Comparison of ENCODE assay signal across 10 cellular contexts in genomic region chr6:31196251-31197022, GRCh38. TPM values are rescaled to one million over a fixed set of nuclear protein-coding genes. Genes with fewer than 3 reads are reported as not detected.
DNase-seq lines count a peak whose midpoint lies in the region; ATAC-seq, FAIRE-seq and TF ChIP-seq lines count a peak whose summit lies in the region.
"Not testable (repeated sequence)": the region's sequence is repeated elsewhere in the genome, so short reads cannot be mapped to it uniquely, and the experiment has no call there.
"Had no signal": no experiment of that assay in that cellular context is flagged by ENCODE, and none has a peak within 500 bp of the region (broad histone marks: within the 10 kb centered on the region; RNA-seq: fewer than 3 reads in every experiment).

No MANE protein-coding gene starts in this region.

- H3K27ac ChIP-seq in C4-2B, result peak overlapping the region; percentile 82
- H3K27ac ChIP-seq in HUES6 (ENCODE audit: low read depth, low read length), result not testable (repeated sequence)
- peak overlapping the region; percentile 91; the same call in 1 of the 2 replicates for H3K27ac ChIP-seq in SU-DHL-6 (ENCODE audit: low read depth, low read length)
- peak overlapping the region; percentile 94 for H3K27ac ChIP-seq in HepG2 (ENCODE audit: extremely low read length, insufficient read depth, low read length)
- H3K27ac ChIP-seq in pancreas, result peak overlapping the region in 3 of 4 donors; percentile 76 to 98 (median 97)
- peak overlapping the region; percentile 94 for H3K27ac ChIP-seq in subcutaneous abdominal adipose tissue (ENCODE audit: low read depth, low read length)

- H3K79me2 ChIP-seq in SU-DHL-6 (ENCODE audit: insufficient read depth, low read length) (peaks cover 46% of the 10 kb centered on the region), HepG2 (ENCODE audit: insufficient read depth, low read length) (peaks cover 13% of the 10 kb centered on the region)

- not testable (repeated sequence) for TF ChIP-seq EP300 in HepG2 (IDR thresholded peaks at IDR 0.05; ENCODE audit: low read depth in 2 of 2, low read length in 2 of 2)
- TF ChIP-seq EP300 in HepG2 (CRISPR knock-in tag; IDR thresholded peaks at IDR 0.05; ENCODE audit: borderline replicate concordance), result 0 out of 2 replicates have a peak, but pooled peaks have one; percentile 17

- not testable (repeated sequence) for BruUV-seq in HepG2 (replicated peaks; lab: Mats Ljungman, UMichigan)

- H2AFZ ChIP-seq in SU-DHL-6 (ENCODE audit: low read depth, low read length, severe bottlenecking); HepG2 (ENCODE audit: low read length): not testable (repeated sequence)

- H3K9me2 ChIP-seq in SU-DHL-6 (replicated peaks; ENCODE audit: insufficient read depth, low read length), result not testable (repeated sequence)

- H3K9ac ChIP-seq in HUES6 (ENCODE audit: low read length), result not testable (repeated sequence)
- H3K9ac ChIP-seq in SU-DHL-6 (ENCODE audit: low read length) (peak overlapping the region; percentile 87; the same call in 1 of the 2 replicates), HepG2 (ENCODE audit: insufficient read depth, low read depth, low read length) (peak overlapping the region; percentile 85; the same call in 1 of the 2 replicates), subcutaneous abdominal adipose tissue (ENCODE audit: low read length in 5 of 5) (peak overlapping the region in 1 of 5 donors; percentile 85)

- H3K9me3 Mint-ChIP-seq in activated naive CD4-positive, alpha-beta T cell treated with anti-CD3 and anti-CD28 coated beads, Interleukin-2, amount 50 U/mL, for 72 hours; effector memory CD8-positive, alpha-beta T cell: not testable (repeated sequence)

- H3K36me3 ChIP-seq in HUES6 (ENCODE audit: control insufficient read depth, insufficient read depth, low read length); SU-DHL-6 (ENCODE audit: low read length); HepG2 (replicated peaks in 1 of 2; ENCODE audit: control insufficient read depth in 1 of 2, insufficient read depth in 2 of 2, low read length in 2 of 2); pancreas; subcutaneous abdominal adipose tissue (ENCODE audit: control insufficient read depth in 5 of 5, insufficient read depth in 5 of 5, low read length in 5 of 5): not testable (repeated sequence)

- TF ChIP-seq RAD21 in HepG2 (CRISPR knock-in tag; IDR thresholded peaks at IDR 0.05), result not testable (repeated sequence)

- POLR2A ChIA-PET in HepG2 (lab: Yijun Ruan, JAX), result interaction anchor here (1.3 to 2.7 kb wide), 4 partner anchors 12 to 170 kb away, joined by 3 to 20 read pairs (median 10); no protein-coding TSS in a partner anchor

- WGBS in HepG2 (ENCODE audit: low lambda C conversion rate), result 82% methylated on average over 25 of the region's 25 CpGs
- 68 to 77% methylated on average over 25 of the region's 25 CpGs for WGBS in pancreas, 2 donors

- not testable (repeated sequence) for FAIRE-seq in HepG2 (lab: Jason Lieb, UNC); pancreas (lab: Jason Lieb, UNC)

- peak overlapping the region; percentile 76 to 85 for H3K4me3 Mint-ChIP-seq in effector memory CD8-positive, alpha-beta T cell

- H3K27ac Mint-ChIP-seq in activated naive CD4-positive, alpha-beta T cell treated with anti-CD3 and anti-CD28 coated beads, Interleukin-2, amount 50 U/mL, for 72 hours, result peak overlapping the region; percentile 90 to 91
- peak overlapping the region; percentile 97 to 100 for H3K27ac Mint-ChIP-seq in effector memory CD8-positive, alpha-beta T cell

- not testable (repeated sequence) for H3K9me3 ChIP-seq in HUES6 (ENCODE audit: control insufficient read depth, insufficient read depth, low read depth, low read length); SU-DHL-6 (ENCODE audit: insufficient read depth, low read length); HepG2 (ENCODE audit: low read length); pancreas
- H3K9me3 ChIP-seq in subcutaneous abdominal adipose tissue (ENCODE audit: control insufficient read depth in 5 of 5, low read length in 5 of 5), result peaks cover 0 to 11% (median 2%) of the 10 kb centered on the region in 5 donors

- DNase-seq in activated naive CD4-positive, alpha-beta T cell treated with anti-CD3 and anti-CD28 coated beads, Interleukin-2, amount 50 U/mL, for 72 hours (ENCODE audit: low spot score in 2 of 2); effector memory CD8-positive, alpha-beta T cell; HepG2 (ENCODE audit: low spot score); pancreas: not testable (repeated sequence)

- not testable (repeated sequence) for ATAC-seq in activated naive CD4-positive, alpha-beta T cell treated with anti-CD3 and anti-CD28 coated beads, Interleukin-2, amount 50 U/mL, for 72 hours; effector memory CD8-positive, alpha-beta T cell (replicated peaks); HepG2; pancreas

- CTCF ChIA-PET in HepG2 (lab: Yijun Ruan, JAX; ENCODE audit: low intra/inter-chr PET ratio, low total read pairs), result interaction anchor here (3.2 kb wide), 1 partner anchor 171 kb away, joined by 67 read pairs; no protein-coding TSS in a partner anchor

- H3F3A ChIP-seq in SU-DHL-6 (ENCODE audit: insufficient read depth), result peaks cover 23% of the 10 kb centered on the region

- peaks cover 4 to 46% of the 10 kb centered on the region in 2 donors for H3K36me3 Mint-ChIP-seq in activated naive CD4-positive, alpha-beta T cell treated with anti-CD3 and anti-CD28 coated beads, Interleukin-2, amount 50 U/mL, for 72 hours
- peaks cover 31% of the 10 kb centered on the region for H3K36me3 Mint-ChIP-seq in effector memory CD8-positive, alpha-beta T cell (ENCODE audit: insufficient read depth)

- not testable (repeated sequence) for H3K27me3 Mint-ChIP-seq in effector memory CD8-positive, alpha-beta T cell

- H3K4me2 ChIP-seq in SU-DHL-6 (ENCODE audit: low read depth, low read length, poor library complexity, severe bottlenecking) (peak overlapping the region; percentile 68), HepG2 (ENCODE audit: low read depth, low read length) (peak overlapping the region; percentile 87)

- intact Hi-C loops in HepG2 (cut with micrococcal nuclease; ENCODE audit: unreplicated experiment) (loop anchor here (1.0 to 2.0 kb wide), 2 partner anchors 76 to 171 kb away; partner anchors contain the start of gene HLA-C), pancreas (cut with DNase I) (loop anchor here in 2 of 3 donors (5.0 to 10.0 kb wide), 2 partner anchors 168 to 171 kb away; no protein-coding TSS in a partner anchor)

- not testable (repeated sequence) for H3K4me1 ChIP-seq in HUES6 (ENCODE audit: control insufficient read depth, insufficient read depth, low read length); pancreas
- H3K4me1 ChIP-seq in HepG2 (ENCODE audit: insufficient read depth, low read length) (peaks cover 39% of the 10 kb centered on the region), subcutaneous abdominal adipose tissue (ENCODE audit: control insufficient read depth in 5 of 5, insufficient read depth in 5 of 5, low read length in 5 of 5) (peaks cover 0 to 20% (median 10%) of the 10 kb centered on the region in 5 donors)

- not testable (repeated sequence) for H3K27me3 ChIP-seq in HUES6 (ENCODE audit: control insufficient read depth, insufficient read depth, low read length); SU-DHL-6 (ENCODE audit: low read length); HepG2 (ENCODE audit: control insufficient read depth in 1 of 2, insufficient read depth in 2 of 2, low read length in 2 of 2); pancreas; subcutaneous abdominal adipose tissue (ENCODE audit: control insufficient read depth in 5 of 5, insufficient read depth in 4 of 5, low read length in 5 of 5)

- H3K4me3 ChIP-seq in HUES6 (ENCODE audit: low read depth, low read length), result peak overlapping the region; percentile 62
- H3K4me3 ChIP-seq in SU-DHL-6 (ENCODE audit: insufficient read depth, low read length, poor library complexity, severe bottlenecking), result peak overlapping the region; percentile 41
- peak overlapping the region in 2 of 3 experiments; percentile 95 to 96; a peak in 4 of 6 replicates for H3K4me3 ChIP-seq in HepG2 (replicated peaks in 1 of 3; ENCODE audit: insufficient read depth in 1 of 3, low read depth in 2 of 3, low read length in 3 of 3)
- peak overlapping the region in 2 of 4 donors; percentile 50 to 59 for H3K4me3 ChIP-seq in pancreas
- H3K4me3 ChIP-seq in subcutaneous abdominal adipose tissue (ENCODE audit: low read depth in 1 of 5, low read length in 5 of 5), result peak overlapping the region in 4 of 5 donors; percentile 67 to 86 (median 80)

- H3K4me1 Mint-ChIP-seq in effector memory CD8-positive, alpha-beta T cell (ENCODE audit: low read depth in 2 of 2), result peaks cover 36 to 42% of the 10 kb centered on the region in 2 donors

- TF ChIP-seq CTCF in C4-2B (conservative IDR thresholded peaks at IDR 0.05); SU-DHL-6 (IDR thresholded peaks at IDR 0.05; ENCODE audit: insufficient read depth, low read length, poor library complexity, severe bottlenecking); HepG2 (CRISPR knock-in tag; IDR thresholded peaks at IDR 0.05); pancreas (IDR thresholded peaks at IDR 0.05): not testable (repeated sequence)

- in situ Hi-C loops in HepG2 (cut with HindIII; ENCODE audit: extremely low pct_ligation_motif_present, low pct_unique_long_range_greater_than_20kb), result not testable (repeated sequence)

- TF ChIP-seq POLR2A in HepG2 (IDR thresholded peaks at IDR 0.05; ENCODE audit: insufficient read depth in 1 of 2, low read depth in 2 of 2, low read length in 2 of 2), result peak; percentile 42 to 55; a peak in 3 of 4 replicates

- H4K20me1 ChIP-seq in SU-DHL-6 (ENCODE audit: low read depth, low read length); HepG2 (ENCODE audit: insufficient read depth, low read length): not testable (repeated sequence)

RNA-seq across cellular contexts. Expression of gene POU5F1, which starts 26.0 kb away (rescaled TPM):
- under 1 TPM in 1 of 2 donors, not detected in 1; 0.59 TPM for total RNA-seq in activated naive CD4-positive, alpha-beta T cell treated with anti-CD3 and anti-CD28 coated beads, Interleukin-2, amount 50 U/mL, for 72 hours
- 1.2 and 2.5 TPM in 2 replicates for total RNA-seq in HepG2 (2016; rRNA removed; fragmentation: Illumina TruSeq; extraction: Trizol)
- 0.30 and 0.44 TPM in 2 replicates for total RNA-seq in HepG2 (2016; cell fraction: cytosol; rRNA removed; fragmentation: Illumina TruSeq; extraction: Trizol; ENCODE audit: low read depth)
- 1.5 and 3.2 TPM in 2 replicates for total RNA-seq in HepG2 (2016; cell fraction: insoluble cytoplasmic fraction; rRNA removed; fragmentation: Illumina TruSeq; extraction: Trizol)
- 0.71 and 0.79 TPM in 2 replicates for total RNA-seq in HepG2 (2016; cell fraction: membrane; rRNA removed; fragmentation: Illumina TruSeq; extraction: Trizol)
- total RNA-seq in HepG2 (2016; cell fraction: nucleus; rRNA removed; fragmentation: Illumina TruSeq; extraction: Trizol), result 3.5 and 8.6 TPM in 2 replicates
- polyA plus RNA-seq in HepG2 (2011; rRNA removed), result 6.8 and 7.2 TPM in 2 replicates
- 1.7 and 3.2 TPM in 2 replicates for polyA plus RNA-seq in HepG2 (2011; cell fraction: cytosol; rRNA removed)
- 43.4 and 68.5 TPM in 2 replicates for polyA plus RNA-seq in HepG2 (2011; cell fraction: nucleus; rRNA removed)
- 6.2 and 8.3 TPM in 2 replicates for polyA plus RNA-seq in HepG2 (2012)
- polyA plus RNA-seq in HepG2 (2016; cell fraction: cytosol; fragmentation: Illumina TruSeq; extraction: Trizol; ENCODE audit: low read depth), result 0.62 and 0.85 TPM in 2 replicates
- polyA plus RNA-seq in HepG2 (2016; cell fraction: insoluble cytoplasmic fraction; fragmentation: Illumina TruSeq; extraction: Trizol; ENCODE audit: low read depth), result 1.5 and 2.4 TPM in 2 replicates
- 0.73 and 1.5 TPM in 2 replicates for polyA plus RNA-seq in HepG2 (2016; cell fraction: membrane; fragmentation: Illumina TruSeq; extraction: Trizol; ENCODE audit: low read depth)
- 14.3 and 19.5 TPM in 2 replicates for polyA plus RNA-seq in HepG2 (2016; cell fraction: nucleus; fragmentation: Illumina TruSeq; extraction: Trizol; ENCODE audit: insufficient read depth, low read depth)
- 0.42 and 3.8 TPM in 2 replicates for polyA minus RNA-seq in HepG2 (2011; rRNA and poly(A)+ RNA removed; ENCODE audit: low replicate concordance)
- polyA minus RNA-seq in HepG2 (2011; cell fraction: cytosol; rRNA and poly(A)+ RNA removed), result 0.53 TPM in 1 of 2 replicates, not detected in the other
- polyA minus RNA-seq in HepG2 (2011; cell fraction: nucleus; rRNA and poly(A)+ RNA removed), result 11.1 and 13.0 TPM in 2 replicates
- 10 to 100 TPM in 1 of 6 donors, 1 to 10 TPM in 5; 1.1 to 23.6 (median 3.2) TPM for total RNA-seq in pancreas
- 10 to 100 TPM in 1 of 2 donors, 1 to 10 TPM in 1; 8.6 to 32.1 TPM for polyA plus RNA-seq in pancreas

RNA-seq across cellular contexts. Expression of gene TCF19, which starts 38.0 kb away (rescaled TPM):
- 100 to 1,000 TPM in 1 of 2 donors, 10 to 100 TPM in 1; 93.3 to 100 TPM for total RNA-seq in activated naive CD4-positive, alpha-beta T cell treated with anti-CD3 and anti-CD28 coated beads, Interleukin-2, amount 50 U/mL, for 72 hours
- total RNA-seq in HepG2 (2016; rRNA removed; fragmentation: Illumina TruSeq; extraction: Trizol) (20.5 and 22.2 TPM in 2 replicates), pancreas (1 to 10 TPM in 5 of 6 donors, under 1 TPM in 1; 0.83 to 2.4 (median 1.8) TPM)
- total RNA-seq in HepG2 (2016; cell fraction: cytosol; rRNA removed; fragmentation: Illumina TruSeq; extraction: Trizol; ENCODE audit: low read depth), result 8.5 and 9.7 TPM in 2 replicates
- total RNA-seq in HepG2 (2016; cell fraction: insoluble cytoplasmic fraction; rRNA removed; fragmentation: Illumina TruSeq; extraction: Trizol), result 17.5 and 22.8 TPM in 2 replicates
- total RNA-seq in HepG2 (2016; cell fraction: membrane; rRNA removed; fragmentation: Illumina TruSeq; extraction: Trizol), result 25.7 and 29.6 TPM in 2 replicates
- total RNA-seq in HepG2 (2016; cell fraction: nucleus; rRNA removed; fragmentation: Illumina TruSeq; extraction: Trizol), result 13.6 and 14.7 TPM in 2 replicates
- polyA plus RNA-seq in HepG2 (2011; rRNA removed) (4.2 and 4.9 TPM in 2 replicates), pancreas (1 to 10 TPM; 1.9 to 3.4 TPM)
- polyA plus RNA-seq in HepG2 (2011; cell fraction: cytosol; rRNA removed), result 3.5 and 5.9 TPM in 2 replicates
- polyA plus RNA-seq in HepG2 (2011; cell fraction: nucleus; rRNA removed), result 10.1 and 12.2 TPM in 2 replicates
- polyA plus RNA-seq in HepG2 (2012), result 2.8 and 4.9 TPM in 2 replicates
- polyA plus RNA-seq in HepG2 (2016; cell fraction: cytosol; fragmentation: Illumina TruSeq; extraction: Trizol; ENCODE audit: low read depth), result 7.5 and 9.1 TPM in 2 replicates
- 15.0 and 17.9 TPM in 2 replicates for polyA plus RNA-seq in HepG2 (2016; cell fraction: insoluble cytoplasmic fraction; fragmentation: Illumina TruSeq; extraction: Trizol; ENCODE audit: low read depth)
- 19.5 and 20.5 TPM in 2 replicates for polyA plus RNA-seq in HepG2 (2016; cell fraction: membrane; fragmentation: Illumina TruSeq; extraction: Trizol; ENCODE audit: low read depth)
- polyA plus RNA-seq in HepG2 (2016; cell fraction: nucleus; fragmentation: Illumina TruSeq; extraction: Trizol; ENCODE audit: insufficient read depth, low read depth), result 26.3 and 27.2 TPM in 2 replicates
- polyA minus RNA-seq in HepG2 (2011; rRNA and poly(A)+ RNA removed; ENCODE audit: low replicate concordance), result 7.4 and 26.1 TPM in 2 replicates
- 2.7 and 3.3 TPM in 2 replicates for polyA minus RNA-seq in HepG2 (2011; cell fraction: cytosol; rRNA and poly(A)+ RNA removed)
- 2.6 and 3.5 TPM in 2 replicates for polyA minus RNA-seq in HepG2 (2011; cell fraction: nucleus; rRNA and poly(A)+ RNA removed)

RNA-seq across cellular contexts. Expression of gene CCHCR1, which starts 38.8 kb away (rescaled TPM):
- total RNA-seq in activated naive CD4-positive, alpha-beta T cell treated with anti-CD3 and anti-CD28 coated beads, Interleukin-2, amount 50 U/mL, for 72 hours, result 10 to 100 TPM; 73.5 to 86.2 TPM
- 20.2 and 28.2 TPM in 2 replicates for total RNA-seq in HepG2 (2016; rRNA removed; fragmentation: Illumina TruSeq; extraction: Trizol)
- total RNA-seq in HepG2 (2016; cell fraction: cytosol; rRNA removed; fragmentation: Illumina TruSeq; extraction: Trizol; ENCODE audit: low read depth), result 5.6 and 7.6 TPM in 2 replicates
- 19.0 and 29.4 TPM in 2 replicates for total RNA-seq in HepG2 (2016; cell fraction: insoluble cytoplasmic fraction; rRNA removed; fragmentation: Illumina TruSeq; extraction: Trizol)
- 10.6 and 11.4 TPM in 2 replicates for total RNA-seq in HepG2 (2016; cell fraction: membrane; rRNA removed; fragmentation: Illumina TruSeq; extraction: Trizol)
- 20.5 and 26.7 TPM in 2 replicates for total RNA-seq in HepG2 (2016; cell fraction: nucleus; rRNA removed; fragmentation: Illumina TruSeq; extraction: Trizol)
- polyA plus RNA-seq in HepG2 (2011; rRNA removed), result 14.6 and 17.2 TPM in 2 replicates
- polyA plus RNA-seq in HepG2 (2011; cell fraction: cytosol; rRNA removed), result 8.4 and 14.3 TPM in 2 replicates
- polyA plus RNA-seq in HepG2 (2011; cell fraction: nucleus; rRNA removed), result 49.5 and 64.7 TPM in 2 replicates
- 12.0 and 18.0 TPM in 2 replicates for polyA plus RNA-seq in HepG2 (2012)
- 2.7 and 2.8 TPM in 2 replicates for polyA plus RNA-seq in HepG2 (2016; cell fraction: cytosol; fragmentation: Illumina TruSeq; extraction: Trizol; ENCODE audit: low read depth)
- polyA plus RNA-seq in HepG2 (2016; cell fraction: insoluble cytoplasmic fraction; fragmentation: Illumina TruSeq; extraction: Trizol; ENCODE audit: low read depth), result 16.4 and 20.5 TPM in 2 replicates
- 7.8 and 8.1 TPM in 2 replicates for polyA plus RNA-seq in HepG2 (2016; cell fraction: membrane; fragmentation: Illumina TruSeq; extraction: Trizol; ENCODE audit: low read depth)
- polyA plus RNA-seq in HepG2 (2016; cell fraction: nucleus; fragmentation: Illumina TruSeq; extraction: Trizol; ENCODE audit: insufficient read depth, low read depth), result 72.2 and 76.1 TPM in 2 replicates
- 12.4 and 20.4 TPM in 2 replicates for polyA minus RNA-seq in HepG2 (2011; rRNA and poly(A)+ RNA removed; ENCODE audit: low replicate concordance)
- 3.7 and 6.5 TPM in 2 replicates for polyA minus RNA-seq in HepG2 (2011; cell fraction: cytosol; rRNA and poly(A)+ RNA removed)
- polyA minus RNA-seq in HepG2 (2011; cell fraction: nucleus; rRNA and poly(A)+ RNA removed), result 19.4 and 23.5 TPM in 2 replicates
- 10 to 100 TPM in 5 of 6 donors, 1 to 10 TPM in 1; 6.7 to 19.3 (median 11.3) TPM for total RNA-seq in pancreas
- 10 to 100 TPM; 22.3 to 27.0 TPM for polyA plus RNA-seq in pancreas

RNA-seq across cellular contexts. Expression of gene PSORS1C2, which starts 57.6 kb away (rescaled TPM):
- total RNA-seq in activated naive CD4-positive, alpha-beta T cell treated with anti-CD3 and anti-CD28 coated beads, Interleukin-2, amount 50 U/mL, for 72 hours, result not detected
- total RNA-seq in HepG2 (2016; rRNA removed; fragmentation: Illumina TruSeq; extraction: Trizol) (not detected in 2 replicates), pancreas (not detected)
- not detected in 2 replicates for total RNA-seq in HepG2 (2016; cell fraction: cytosol; rRNA removed; fragmentation: Illumina TruSeq; extraction: Trizol; ENCODE audit: low read depth)
- total RNA-seq in HepG2 (2016; cell fraction: insoluble cytoplasmic fraction; rRNA removed; fragmentation: Illumina TruSeq; extraction: Trizol), result not detected in 2 replicates
- total RNA-seq in HepG2 (2016; cell fraction: membrane; rRNA removed; fragmentation: Illumina TruSeq; extraction: Trizol), result not detected in 2 replicates
- total RNA-seq in HepG2 (2016; cell fraction: nucleus; rRNA removed; fragmentation: Illumina TruSeq; extraction: Trizol), result not detected in 2 replicates
- polyA plus RNA-seq in HepG2 (2011; rRNA removed) (not detected in 2 replicates), pancreas (not detected)
- not detected in 2 replicates for polyA plus RNA-seq in HepG2 (2011; cell fraction: cytosol; rRNA removed)
- not detected in 2 replicates for polyA plus RNA-seq in HepG2 (2011; cell fraction: nucleus; rRNA removed)
- polyA plus RNA-seq in HepG2 (2012), result not detected in 2 replicates
- polyA plus RNA-seq in HepG2 (2016; cell fraction: cytosol; fragmentation: Illumina TruSeq; extraction: Trizol; ENCODE audit: low read depth), result not detected in 2 replicates
- polyA plus RNA-seq in HepG2 (2016; cell fraction: insoluble cytoplasmic fraction; fragmentation: Illumina TruSeq; extraction: Trizol; ENCODE audit: low read depth), result not detected in 2 replicates
- polyA plus RNA-seq in HepG2 (2016; cell fraction: membrane; fragmentation: Illumina TruSeq; extraction: Trizol; ENCODE audit: low read depth), result not detected in 2 replicates
- polyA plus RNA-seq in HepG2 (2016; cell fraction: nucleus; fragmentation: Illumina TruSeq; extraction: Trizol; ENCODE audit: insufficient read depth, low read depth), result not detected in 2 replicates
- polyA minus RNA-seq in HepG2 (2011; rRNA and poly(A)+ RNA removed; ENCODE audit: low replicate concordance), result not detected in 2 replicates
- not detected in 2 replicates for polyA minus RNA-seq in HepG2 (2011; cell fraction: cytosol; rRNA and poly(A)+ RNA removed)
- polyA minus RNA-seq in HepG2 (2011; cell fraction: nucleus; rRNA and poly(A)+ RNA removed), result not detected in 2 replicates
- total RNA-seq: left ventricle myocardium superior had no signal
- polyA plus RNA-seq: BJ had no signal
